33 cellular contexts compared by ENCODE assay signal in the genomic region with DNA sequence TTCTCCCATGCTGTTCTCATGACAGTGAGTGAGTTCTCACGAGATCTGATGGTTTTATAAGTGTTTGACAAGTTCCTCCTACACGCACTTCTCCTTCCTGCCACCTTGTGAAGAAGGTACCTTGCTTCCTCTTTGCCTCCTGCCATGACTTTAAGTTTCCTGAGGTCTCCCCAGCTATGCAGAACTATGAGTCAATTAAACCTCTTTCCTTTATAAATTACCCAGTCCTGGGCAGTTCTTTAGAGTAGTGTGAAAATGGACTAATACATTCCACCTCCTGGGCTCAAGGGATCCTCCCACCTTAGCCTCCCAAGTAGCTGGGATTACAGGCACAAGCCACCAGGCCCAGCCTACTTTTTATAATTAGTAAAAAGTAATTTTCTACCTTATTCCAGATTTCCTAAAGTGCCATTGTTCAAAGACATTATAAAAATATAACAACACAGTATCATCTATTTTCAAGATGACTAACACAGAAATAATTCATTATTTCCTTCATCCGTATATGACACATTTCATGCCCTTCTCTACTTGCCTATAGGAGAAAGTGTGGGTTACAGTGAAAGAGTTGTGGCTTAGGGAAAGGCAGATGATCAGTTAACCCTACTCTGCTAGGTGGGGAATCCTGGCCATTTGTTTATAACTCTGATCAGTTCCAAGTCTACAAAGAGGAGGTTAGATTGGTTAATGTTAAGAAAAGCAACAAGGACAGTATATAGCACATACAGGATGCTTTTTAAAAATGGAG.
DNase-seq lines count a peak whose midpoint lies in the region; ATAC-seq and TF ChIP-seq lines count a peak whose summit lies in the region.
"Had no signal": no experiment of that assay in that cellular context is flagged by ENCODE, and none has a peak within 500 bp of the region (broad histone marks: within the 10 kb centered on the region; RNA-seq: fewer than 3 reads in every experiment).

No MANE protein-coding gene starts in this region.

- no peak for TF ChIP-seq POLR2A in NB4 (IDR thresholded peaks at IDR 0.05; ENCODE audit: extremely low read depth, insufficient read length)

- H3K4me3 Mint-ChIP-seq in activated CD8-positive, alpha-beta T cell treated with anti-CD3 and anti-CD28 coated beads for 36 hours: no peak overlapping the region
- no peak overlapping the region for H3K4me3 Mint-ChIP-seq in activated CD8-positive, alpha-beta T cell treated with anti-CD3 and anti-CD28 coated beads, Interleukin-2, amount 10 ng/mL, durations not matched to agents 7 days and 5 days
- H3K4me3 Mint-ChIP-seq in T-helper 2 cell treated with Interferon-gamma antibody and Interleukin-4, amounts not matched to agents 5 μg/mL and 100 μg/mL, for 36 hours: no peak overlapping the region
- H3K4me3 Mint-ChIP-seq: CD8-positive, alpha-beta memory T cell; immature natural killer cell; naive thymus-derived CD8-positive, alpha-beta T cell had no signal

- peaks cover 29% of the 10 kb centered on the region for H3K36me3 Mint-ChIP-seq in activated CD8-positive, alpha-beta T cell treated with anti-CD3 and anti-CD28 coated beads for 36 hours (ENCODE audit: low read depth)
- H3K36me3 Mint-ChIP-seq in activated CD8-positive, alpha-beta T cell treated with anti-CD3 and anti-CD28 coated beads, Interleukin-2, amount 10 ng/mL, durations not matched to agents 7 days and 5 days (ENCODE audit: low read depth): peaks cover 35% of the 10 kb centered on the region
- peaks cover 49% of the 10 kb centered on the region for H3K36me3 Mint-ChIP-seq in T-helper 2 cell treated with Interferon-gamma antibody and Interleukin-4, amounts not matched to agents 5 μg/mL and 100 μg/mL, for 36 hours (ENCODE audit: low read depth)

- POLR2A ChIA-PET in activated CD8-positive, alpha-beta T cell treated with anti-CD3 and anti-CD28 coated beads for 36 hours (lab: Charles Lee): no interaction called here
- POLR2A ChIA-PET in activated CD8-positive, alpha-beta T cell treated with anti-CD3 and anti-CD28 coated beads, Interleukin-2, amount 10 ng/mL, durations not matched to agents 7 days and 5 days (lab: Charles Lee): interaction anchor here (0.7 kb wide), 1 partner anchor 308 kb away, joined by 4 read pairs; no protein-coding TSS in a partner anchor

- H3K4me1 Mint-ChIP-seq in activated CD8-positive, alpha-beta T cell treated with anti-CD3 and anti-CD28 coated beads for 36 hours (ENCODE audit: low read depth): peaks cover 11% of the 10 kb centered on the region
- H3K4me1 Mint-ChIP-seq in activated CD8-positive, alpha-beta T cell treated with anti-CD3 and anti-CD28 coated beads, Interleukin-2, amount 10 ng/mL, durations not matched to agents 7 days and 5 days (ENCODE audit: low read depth): no peaks in the 10 kb centered on the region
- H3K4me1 Mint-ChIP-seq in T-helper 2 cell treated with Interferon-gamma antibody and Interleukin-4, amounts not matched to agents 5 μg/mL and 100 μg/mL, for 36 hours (ENCODE audit: low read depth): no peaks in the 10 kb centered on the region

- no peak for DNase-seq in activated CD8-positive, alpha-beta T cell treated with anti-CD3 and anti-CD28 coated beads for 36 hours
- no peak for DNase-seq in activated CD8-positive, alpha-beta T cell treated with anti-CD3 and anti-CD28 coated beads, Interleukin-2, amount 10 ng/mL, durations not matched to agents 7 days and 5 days
- DNase-seq in EH (ENCODE audit: low read depth) (peak; percentile 8), NB4 (ENCODE audit: low read depth) (peak; percentile 38), NCI-H2081 (lab: John Stamatoyannopoulos, UW) (no peak), NCI-H2081 treated with DMSO at 0.1 percent for 48 hours (lab: John Stamatoyannopoulos, UW) (no peak)
- no peak for DNase-seq in T-helper 2 cell treated with Interferon-gamma antibody and Interleukin-4, amounts not matched to agents 5 μg/mL and 100 μg/mL, for 36 hours (ENCODE audit: low spot score)
- DNase-seq: activated CD4-positive, alpha-beta T cell treated with anti-CD3 and anti-CD28 coated beads, Interleukin-2, amount 50 U/mL, for 4 hours; activated CD8-positive, alpha-beta memory T cell treated with anti-CD3 and anti-CD28 coated beads, Interleukin-2, amount 50 U/mL, for 4 hours; activated effector memory CD4-positive, alpha-beta T cell treated with anti-CD3 and anti-CD28 coated beads, Interleukin-2, amount 50 U/mL, for 16 hours; amniotic stem cell; BE2C; brain microvascular endothelial cell; CD8-positive, alpha-beta memory T cell; cerebellar nuclear complex; DMS 273 treated with DMSO at 0.1 percent for 48 hours; immature natural killer cell; left cardiac atrium; MM.1S; naive thymus-derived CD8-positive, alpha-beta T cell; NCI-H1436; NCI-H2107; NCI-H446; NCI-H748 treated with DMSO at 0.1 percent for 48 hours; Peyer's patch; SHP77 treated with DMSO at 0.1 percent for 48 hours; sigmoid colon; stimulated activated CD4-positive, alpha-beta T cell treated with anti-CD3 and anti-CD28 coated beads, Interleukin-12 subunit alpha, Interleukin-12 subunit beta, amount 100 ng/mL, for 4 hours; stimulated activated CD4-positive, alpha-beta T cell treated with anti-CD3 and anti-CD28 coated beads, Interleukin-4, amount 100 ng/mL, for 24 hours; substantia nigra; trophoblast cell had no signal

- CTCF ChIA-PET in activated CD8-positive, alpha-beta T cell treated with anti-CD3 and anti-CD28 coated beads for 36 hours (lab: Charles Lee): interaction anchor here (1.0 to 2.6 kb wide), 2 partner anchors 9 to 25 kb away, joined by 3 to 15 read pairs; no protein-coding TSS in a partner anchor
- CTCF ChIA-PET in activated CD8-positive, alpha-beta T cell treated with anti-CD3 and anti-CD28 coated beads, Interleukin-2, amount 10 ng/mL, durations not matched to agents 7 days and 5 days (lab: Charles Lee): no interaction called here

- peak overlapping the region; percentile 69 for H3K27ac Mint-ChIP-seq in activated CD8-positive, alpha-beta T cell treated with anti-CD3 and anti-CD28 coated beads for 36 hours
- no peak overlapping the region for H3K27ac Mint-ChIP-seq in activated CD8-positive, alpha-beta T cell treated with anti-CD3 and anti-CD28 coated beads, Interleukin-2, amount 10 ng/mL, durations not matched to agents 7 days and 5 days
- no peak overlapping the region for H3K27ac Mint-ChIP-seq in T-helper 2 cell treated with Interferon-gamma antibody and Interleukin-4, amounts not matched to agents 5 μg/mL and 100 μg/mL, for 36 hours

- TF ChIP-seq CTCF in activated CD8-positive, alpha-beta T cell treated with anti-CD3 and anti-CD28 coated beads for 36 hours (IDR thresholded peaks at IDR 0.05): no peak
- no peak for TF ChIP-seq CTCF in NB4 (IDR thresholded peaks at IDR 0.05; ENCODE audit: low read depth, low read length)

- H3K9me3 Mint-ChIP-seq in activated CD8-positive, alpha-beta T cell treated with anti-CD3 and anti-CD28 coated beads for 36 hours: peaks cover 8% of the 10 kb centered on the region
- peaks cover 7% of the 10 kb centered on the region for H3K9me3 Mint-ChIP-seq in activated CD8-positive, alpha-beta T cell treated with anti-CD3 and anti-CD28 coated beads, Interleukin-2, amount 10 ng/mL, durations not matched to agents 7 days and 5 days (ENCODE audit: insufficient read depth)
- peaks cover 8% of the 10 kb centered on the region for H3K9me3 Mint-ChIP-seq in T-helper 2 cell treated with Interferon-gamma antibody and Interleukin-4, amounts not matched to agents 5 μg/mL and 100 μg/mL, for 36 hours
- H3K9me3 Mint-ChIP-seq: CD8-positive, alpha-beta memory T cell; immature natural killer cell; naive thymus-derived CD8-positive, alpha-beta T cell had no signal

- no peak overlapping the region for H3K4me3 ChIP-seq in NB4 (ENCODE audit: low read depth, low read length)
- H3K4me3 ChIP-seq: lung, Peyer's patch, sigmoid colon had no signal

- intact Hi-C loops in activated CD8-positive, alpha-beta T cell treated with anti-CD3 and anti-CD28 coated beads for 36 hours (cut with micrococcal nuclease): no loop called here

- ATAC-seq in activated CD8-positive, alpha-beta T cell treated with anti-CD3 and anti-CD28 coated beads for 36 hours: peak; percentile 34
- ATAC-seq in activated CD8-positive, alpha-beta T cell treated with anti-CD3 and anti-CD28 coated beads, Interleukin-2, amount 10 ng/mL, durations not matched to agents 7 days and 5 days: no peak
- peak; percentile 18 for ATAC-seq in esophagus mucosa
- ATAC-seq: left cardiac atrium; naive thymus-derived CD8-positive, alpha-beta T cell had no signal

- H3K27me3 Mint-ChIP-seq in activated CD8-positive, alpha-beta T cell treated with anti-CD3 and anti-CD28 coated beads for 36 hours: no peaks in the 10 kb centered on the region
- H3K27me3 Mint-ChIP-seq in activated CD8-positive, alpha-beta T cell treated with anti-CD3 and anti-CD28 coated beads, Interleukin-2, amount 10 ng/mL, durations not matched to agents 7 days and 5 days (ENCODE audit: low read depth): no peaks in the 10 kb centered on the region
- H3K27me3 Mint-ChIP-seq in T-helper 2 cell treated with Interferon-gamma antibody and Interleukin-4, amounts not matched to agents 5 μg/mL and 100 μg/mL, for 36 hours (ENCODE audit: low read depth): no peaks in the 10 kb centered on the region
- H3K27me3 Mint-ChIP-seq: CD8-positive, alpha-beta memory T cell; naive thymus-derived CD8-positive, alpha-beta T cell had no signal

Comparison
In these comparisons a context has a peak if more than half of its experiments do, and no peak if none do; other contexts are left out.
1. DNase-seq: peak in EH (single experiment) and NB4 (single experiment); none in activated CD8-positive, alpha-beta T cell treated with anti-CD3 and anti-CD28 coated beads for 36 hours (single experiment), activated CD8-positive, alpha-beta T cell treated with anti-CD3 and anti-CD28 coated beads, Interleukin-2, amount 10 ng/mL, durations not matched to agents 7 days and 5 days (single experiment), T-helper 2 cell treated with Interferon-gamma antibody and Interleukin-4, amounts not matched to agents 5 μg/mL and 100 μg/mL, for 36 hours (single experiment), NCI-H2081 (0 of 2) and NCI-H2081 treated with DMSO at 0.1 percent for 48 hours (single experiment).